In the genomic region with DNA sequence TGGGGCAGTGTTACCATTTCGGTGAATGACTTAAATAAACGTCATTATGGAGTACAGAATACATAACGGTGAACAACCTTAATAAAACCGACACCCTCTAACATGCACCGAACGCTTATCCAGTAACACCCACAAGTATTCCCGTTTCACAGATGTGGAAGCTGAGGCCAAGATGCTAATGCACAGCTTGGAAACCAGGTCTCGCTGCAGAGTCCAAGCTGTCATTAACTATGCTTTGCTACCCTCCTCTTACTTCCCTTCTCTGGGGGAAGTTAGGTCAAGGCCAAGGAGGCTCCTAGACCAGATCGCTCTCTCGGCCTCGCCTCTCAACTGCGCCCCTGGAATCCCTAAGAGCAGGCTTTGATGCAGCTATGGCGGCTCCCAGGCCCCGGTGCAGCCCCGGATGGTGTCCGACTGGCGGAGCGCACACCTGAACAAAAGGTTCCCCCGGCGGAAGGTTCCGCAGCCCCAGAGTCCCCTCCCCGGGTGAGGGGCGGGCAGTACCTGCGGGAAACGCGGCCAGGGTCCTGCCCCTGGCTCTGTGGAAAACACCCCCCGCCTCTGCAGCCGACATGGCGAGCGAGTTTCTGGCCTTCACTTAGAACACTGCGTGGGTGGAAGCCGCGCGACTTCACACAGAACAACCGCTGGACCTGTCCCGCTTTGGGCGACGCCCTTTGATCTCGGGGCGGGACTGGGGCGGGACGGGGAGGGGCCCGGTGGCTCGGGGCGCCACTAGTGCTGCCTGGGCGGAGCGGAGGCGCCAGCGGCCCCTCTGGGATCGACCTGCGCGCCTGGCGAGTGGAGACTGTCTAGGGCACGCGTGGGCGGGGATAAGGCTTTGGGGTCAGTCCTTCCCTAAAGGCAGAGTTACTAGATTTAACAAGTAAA, we compare ENCODE assay signal across 1 cellular context.
A peak's percentile ranks its signal among the peaks of the same experiment; 100 is the strongest.
TF ChIP-seq lines count a peak whose summit lies in the region.

A gene with protein sequence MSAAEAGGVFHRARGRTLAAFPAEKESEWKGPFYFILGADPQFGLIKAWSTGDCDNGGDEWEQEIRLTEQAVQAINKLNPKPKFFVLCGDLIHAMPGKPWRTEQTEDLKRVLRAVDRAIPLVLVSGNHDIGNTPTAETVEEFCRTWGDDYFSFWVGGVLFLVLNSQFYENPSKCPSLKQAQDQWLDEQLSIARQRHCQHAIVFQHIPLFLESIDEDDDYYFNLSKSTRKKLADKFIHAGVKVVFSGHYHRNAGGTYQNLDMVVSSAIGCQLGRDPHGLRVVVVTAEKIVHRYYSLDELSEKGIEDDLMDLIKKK (minus strand): TSS at position 685 of the 891 bp plus-strand sequence. CDS start 111 bp downstream, at position 574.

TF ChIP-seq in SK-N-SH, 30 proteins besides CTCF, POLR2A, EP300 and RAD21 (continued from another document):
- TF ChIP-seq, protein P1, sequence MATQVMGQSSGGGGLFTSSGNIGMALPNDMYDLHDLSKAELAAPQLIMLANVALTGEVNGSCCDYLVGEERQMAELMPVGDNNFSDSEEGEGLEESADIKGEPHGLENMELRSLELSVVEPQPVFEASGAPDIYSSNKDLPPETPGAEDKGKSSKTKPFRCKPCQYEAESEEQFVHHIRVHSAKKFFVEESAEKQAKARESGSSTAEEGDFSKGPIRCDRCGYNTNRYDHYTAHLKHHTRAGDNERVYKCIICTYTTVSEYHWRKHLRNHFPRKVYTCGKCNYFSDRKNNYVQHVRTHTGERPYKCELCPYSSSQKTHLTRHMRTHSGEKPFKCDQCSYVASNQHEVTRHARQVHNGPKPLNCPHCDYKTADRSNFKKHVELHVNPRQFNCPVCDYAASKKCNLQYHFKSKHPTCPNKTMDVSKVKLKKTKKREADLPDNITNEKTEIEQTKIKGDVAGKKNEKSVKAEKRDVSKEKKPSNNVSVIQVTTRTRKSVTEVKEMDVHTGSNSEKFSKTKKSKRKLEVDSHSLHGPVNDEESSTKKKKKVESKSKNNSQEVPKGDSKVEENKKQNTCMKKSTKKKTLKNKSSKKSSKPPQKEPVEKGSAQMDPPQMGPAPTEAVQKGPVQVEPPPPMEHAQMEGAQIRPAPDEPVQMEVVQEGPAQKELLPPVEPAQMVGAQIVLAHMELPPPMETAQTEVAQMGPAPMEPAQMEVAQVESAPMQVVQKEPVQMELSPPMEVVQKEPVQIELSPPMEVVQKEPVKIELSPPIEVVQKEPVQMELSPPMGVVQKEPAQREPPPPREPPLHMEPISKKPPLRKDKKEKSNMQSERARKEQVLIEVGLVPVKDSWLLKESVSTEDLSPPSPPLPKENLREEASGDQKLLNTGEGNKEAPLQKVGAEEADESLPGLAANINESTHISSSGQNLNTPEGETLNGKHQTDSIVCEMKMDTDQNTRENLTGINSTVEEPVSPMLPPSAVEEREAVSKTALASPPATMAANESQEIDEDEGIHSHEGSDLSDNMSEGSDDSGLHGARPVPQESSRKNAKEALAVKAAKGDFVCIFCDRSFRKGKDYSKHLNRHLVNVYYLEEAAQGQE (IDR thresholded peaks at IDR 0.05; ENCODE audit: low read depth, low read length) = peak; percentile 42
- peak; percentile 30; the same call in 1 of the 2 replicates for TF ChIP-seq NRF1 (IDR thresholded peaks at IDR 0.05; ENCODE audit: low read depth, low read length)
- TF ChIP-seq FOXM1 (IDR thresholded peaks at IDR 0.05; ENCODE audit: low read depth) = no peak
- TF ChIP-seq, protein P2, sequence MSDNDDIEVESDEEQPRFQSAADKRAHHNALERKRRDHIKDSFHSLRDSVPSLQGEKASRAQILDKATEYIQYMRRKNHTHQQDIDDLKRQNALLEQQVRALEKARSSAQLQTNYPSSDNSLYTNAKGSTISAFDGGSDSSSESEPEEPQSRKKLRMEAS (IDR thresholded peaks at IDR 0.05; ENCODE audit: low read depth) = peak; percentile 78
- no peak for TF ChIP-seq JUND (IDR thresholded peaks at IDR 0.05)
- peak; percentile 72 for TF ChIP-seq GABPA (IDR thresholded peaks at IDR 0.05; ENCODE audit: low read depth)
- peak; percentile 86 for TF ChIP-seq POLR2AphosphoS5 (IDR thresholded peaks at IDR 0.05; ENCODE audit: low read depth, low read length)
- TF ChIP-seq, protein P3, sequence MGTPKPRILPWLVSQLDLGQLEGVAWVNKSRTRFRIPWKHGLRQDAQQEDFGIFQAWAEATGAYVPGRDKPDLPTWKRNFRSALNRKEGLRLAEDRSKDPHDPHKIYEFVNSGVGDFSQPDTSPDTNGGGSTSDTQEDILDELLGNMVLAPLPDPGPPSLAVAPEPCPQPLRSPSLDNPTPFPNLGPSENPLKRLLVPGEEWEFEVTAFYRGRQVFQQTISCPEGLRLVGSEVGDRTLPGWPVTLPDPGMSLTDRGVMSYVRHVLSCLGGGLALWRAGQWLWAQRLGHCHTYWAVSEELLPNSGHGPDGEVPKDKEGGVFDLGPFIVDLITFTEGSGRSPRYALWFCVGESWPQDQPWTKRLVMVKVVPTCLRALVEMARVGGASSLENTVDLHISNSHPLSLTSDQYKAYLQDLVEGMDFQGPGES (IDR thresholded peaks at IDR 0.05; ENCODE audit: low read depth, low read length) = no peak; the same call in 1 of the 2 replicates
- no peak for TF ChIP-seq NFIC (IDR thresholded peaks at IDR 0.05; ENCODE audit: borderline replicate concordance)
- peak; percentile 98 for TF ChIP-seq YY1 (IDR thresholded peaks at IDR 0.05; ENCODE audit: low read depth)
- TF ChIP-seq, protein P4, sequence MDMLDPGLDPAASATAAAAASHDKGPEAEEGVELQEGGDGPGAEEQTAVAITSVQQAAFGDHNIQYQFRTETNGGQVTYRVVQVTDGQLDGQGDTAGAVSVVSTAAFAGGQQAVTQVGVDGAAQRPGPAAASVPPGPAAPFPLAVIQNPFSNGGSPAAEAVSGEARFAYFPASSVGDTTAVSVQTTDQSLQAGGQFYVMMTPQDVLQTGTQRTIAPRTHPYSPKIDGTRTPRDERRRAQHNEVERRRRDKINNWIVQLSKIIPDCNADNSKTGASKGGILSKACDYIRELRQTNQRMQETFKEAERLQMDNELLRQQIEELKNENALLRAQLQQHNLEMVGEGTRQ (IDR thresholded peaks at IDR 0.05; ENCODE audit: borderline replicate concordance, low read depth, low read length) = no peak
- no peak for TF ChIP-seq EZH2phosphoT487 (IDR thresholded peaks at IDR 0.05; ENCODE audit: borderline replicate concordance, low read depth)
